In the genomic region with DNA sequence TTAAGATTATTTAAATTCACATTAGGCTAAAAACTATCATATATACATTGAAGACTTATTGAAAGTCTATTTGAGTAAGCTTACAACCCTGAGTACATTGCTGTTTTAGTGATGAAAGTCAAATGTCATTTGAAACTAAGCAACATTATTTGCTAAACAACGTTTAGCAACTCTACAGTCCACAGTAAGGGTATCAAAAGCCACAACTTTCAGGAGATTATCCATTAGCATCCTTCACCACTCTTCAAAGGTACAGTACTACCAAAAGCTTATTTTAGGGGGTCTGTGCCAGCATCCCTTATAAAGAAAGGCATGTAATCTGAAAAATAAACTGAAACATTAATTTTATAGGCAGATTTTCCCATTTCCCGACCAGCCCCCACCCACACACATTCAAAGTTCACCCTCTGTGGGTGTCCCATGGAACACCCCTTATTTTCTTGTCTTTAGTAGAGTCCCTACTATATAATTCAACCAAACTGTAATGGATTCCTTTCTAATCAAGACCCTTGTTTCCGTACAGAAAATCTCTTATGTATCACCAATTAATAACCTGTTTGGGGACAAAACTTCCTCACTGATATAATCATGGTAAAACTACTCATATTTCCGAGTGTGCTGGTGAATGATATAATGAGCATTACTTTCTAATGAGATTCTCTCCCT, we compare ENCODE assay signal across 20 cellular contexts. TPM values are rescaled to one million over a fixed set of nuclear protein-coding genes. Genes with fewer than 3 reads are reported as not detected.
DNase-seq lines count a peak whose midpoint lies in the region; ATAC-seq, FAIRE-seq and TF ChIP-seq lines count a peak whose summit lies in the region.
"Had no signal": no experiment of that assay in that cellular context is flagged by ENCODE, and none has a peak within 500 bp of the region (broad histone marks: within the 10 kb centered on the region; RNA-seq: fewer than 3 reads in every experiment).

No MANE protein-coding gene starts in this region.

- H3K4me1 ChIP-seq in Karpas-422 (ENCODE audit: low read length) (peaks cover 9% of the 10 kb centered on the region; the same call in 1 of the 2 replicates), K562 (replicated peaks in 1 of 2; ENCODE audit: control insufficient read depth in 2 of 2, insufficient read depth in 2 of 2, low read length in 2 of 2) (peaks cover 0 to 16% of the 10 kb centered on the region in 2 experiments; a peak in 2 of 5 replicates)

- peak; percentile 69 for TF ChIP-seq POLR2A in K562 (conservative IDR thresholded peaks at IDR 0.05)

- peaks cover 96% of the 10 kb centered on the region for H4K20me1 ChIP-seq in Karpas-422 (ENCODE audit: insufficient read depth, low read depth, low read length)
- peaks cover 63% of the 10 kb centered on the region for H4K20me1 ChIP-seq in K562 (replicated peaks; ENCODE audit: control insufficient read depth, insufficient read depth, low read length)

- no peak overlapping the region for H3K27ac ChIP-seq in Karpas-422 (ENCODE audit: low read length)
- no peak overlapping the region for H3K27ac ChIP-seq in K562 (ENCODE audit: extremely low read depth, low read depth, low read length)
- H3K27ac ChIP-seq: coronary artery, epithelial cell of prostate, HL-60, tibial nerve had no signal

- TF ChIP-seq RAD21 in K562 (CRISPR knock-in tag; conservative IDR thresholded peaks at IDR 0.05 in 1 of 2, IDR thresholded peaks at IDR 0.05 in 1 of 2), result no peak

- H3K9me3 ChIP-seq in Karpas-422 (ENCODE audit: low read length) (no peaks in the 10 kb centered on the region), K562 (replicated peaks; ENCODE audit: control insufficient read depth, insufficient read depth, low read depth, low read length) (no peaks in the 10 kb centered on the region)
- H3K9me3 ChIP-seq: tibial nerve had no signal

- peaks cover 38% of the 10 kb centered on the region for H3K79me2 ChIP-seq in Karpas-422 (ENCODE audit: low read length)
- peaks cover 82% of the 10 kb centered on the region for H3K79me2 ChIP-seq in K562 (ENCODE audit: control insufficient read depth, insufficient read depth, low read length)

- H3K4me3 Mint-ChIP-seq in activated T-cell treated with anti-CD3 and anti-CD28 coated beads, Interleukin-2, amount 50 U/mL, for 24 hours, result peak overlapping the region; percentile 40
- H3K4me3 Mint-ChIP-seq in stimulated activated effector memory CD8-positive, alpha-beta T cell treated with anti-CD3 and anti-CD28 coated beads, Interleukin-12 subunit alpha, Interleukin-12 subunit beta, amount 100 ng/mL, for 72 hours, result no peak overlapping the region
- no peak overlapping the region for H3K4me3 Mint-ChIP-seq in activated CD4-positive, alpha-beta T cell treated with anti-CD3 and anti-CD28 coated beads, Interleukin-2, amount 10 ng/mL, durations not matched to agents 7 days and 5 days
- H3K4me3 Mint-ChIP-seq: CD14-positive monocyte had no signal

- BruUV-seq in K562 (replicated peaks; lab: Mats Ljungman, UMichigan), result no TSS peak

- H2AFZ ChIP-seq in Karpas-422 (ENCODE audit: low read length) (no peak overlapping the region), K562 (ENCODE audit: low read depth, low read length) (no peak overlapping the region)

- no peak for DNase-seq in activated T-cell treated with anti-CD3 and anti-CD28 coated beads, Interleukin-2, amount 50 U/mL, for 24 hours
- no peak for DNase-seq in activated T-cell treated with anti-CD3 and anti-CD28 coated beads, Interleukin-2, amount 50 U/mL, for 1 hour
- DNase-seq in Karpas-422 (peak; percentile 44), K562 (ENCODE audit: extremely low read depth in 1 of 4, low spot score in 3 of 4) (peak in 1 of 4 experiments; percentile 9), ecto neural progenitor cell (ENCODE audit: low spot score) (no peak), NCI-H2227 treated with DMSO at 0.1 percent for 48 hours (lab: John Stamatoyannopoulos, UW) (no peak)
- no peak for DNase-seq in stimulated activated effector memory CD8-positive, alpha-beta T cell treated with anti-CD3 and anti-CD28 coated beads, Interleukin-12 subunit alpha, Interleukin-12 subunit beta, amount 100 ng/mL, for 72 hours (ENCODE audit: low spot score in 2 of 2)
- DNase-seq in activated CD4-positive, alpha-beta T cell treated with anti-CD3 and anti-CD28 coated beads, Interleukin-2, amount 10 ng/mL, durations not matched to agents 7 days and 5 days, result no peak
- DNase-seq: activated gamma-delta T cell, foreskin melanocyte, KBM-7, NCI-H1092, NCI-H2029 treated with DMSO at 0.1 percent for 48 hours, NCI-H510A treated with DMSO at 0.1 percent for 48 hours had no signal

- H3K27ac Mint-ChIP-seq in activated T-cell treated with anti-CD3 and anti-CD28 coated beads, Interleukin-2, amount 50 U/mL, for 24 hours, result peak overlapping the region; percentile 94
- H3K27ac Mint-ChIP-seq in stimulated activated effector memory CD8-positive, alpha-beta T cell treated with anti-CD3 and anti-CD28 coated beads, Interleukin-12 subunit alpha, Interleukin-12 subunit beta, amount 100 ng/mL, for 72 hours, result peak overlapping the region; percentile 85
- no peak overlapping the region for H3K27ac Mint-ChIP-seq in activated CD4-positive, alpha-beta T cell treated with anti-CD3 and anti-CD28 coated beads, Interleukin-2, amount 10 ng/mL, durations not matched to agents 7 days and 5 days

- H3K9me2 ChIP-seq in Karpas-422 (replicated peaks; ENCODE audit: insufficient read depth, low read length), result no peaks in the 10 kb centered on the region

- no peaks in the 10 kb centered on the region for H3K9me3 Mint-ChIP-seq in activated T-cell treated with anti-CD3 and anti-CD28 coated beads, Interleukin-2, amount 50 U/mL, for 24 hours
- H3K9me3 Mint-ChIP-seq in stimulated activated effector memory CD8-positive, alpha-beta T cell treated with anti-CD3 and anti-CD28 coated beads, Interleukin-12 subunit alpha, Interleukin-12 subunit beta, amount 100 ng/mL, for 72 hours, result no peaks in the 10 kb centered on the region
- no peaks in the 10 kb centered on the region for H3K9me3 Mint-ChIP-seq in activated CD4-positive, alpha-beta T cell treated with anti-CD3 and anti-CD28 coated beads, Interleukin-2, amount 10 ng/mL, durations not matched to agents 7 days and 5 days
- H3K9me3 Mint-ChIP-seq: CD14-positive monocyte had no signal

- no peaks in the 10 kb centered on the region for H3K27me3 ChIP-seq in Karpas-422 (ENCODE audit: low read length)
- H3K27me3 ChIP-seq in K562 (ENCODE audit: control insufficient read depth in 2 of 2, insufficient read depth in 2 of 2, low read length in 2 of 2), result no peaks in the 10 kb centered on the region
- H3K27me3 ChIP-seq: tibial nerve had no signal

- ATAC-seq in K562, result peak; percentile 19
- ATAC-seq in stimulated activated effector memory CD8-positive, alpha-beta T cell treated with anti-CD3 and anti-CD28 coated beads, Interleukin-12 subunit alpha, Interleukin-12 subunit beta, amount 100 ng/mL, for 72 hours, result no peak

- H3K36me3 ChIP-seq in Karpas-422 (ENCODE audit: insufficient read depth, low read length), result peaks cover 97% of the 10 kb centered on the region
- peaks cover 99% of the 10 kb centered on the region for H3K36me3 ChIP-seq in K562 (ENCODE audit: control insufficient read depth, insufficient read depth, low read length)

- in situ Hi-C loops in K562 (cut with MboI), result no loop called here

- CTCF ChIA-PET in K562 (lab: Yijun Ruan, JAX; ENCODE audit: low intra/inter-chr PET ratio), result no interaction called here
- CTCF ChIA-PET in activated CD4-positive, alpha-beta T cell treated with anti-CD3 and anti-CD28 coated beads, Interleukin-2, amount 10 ng/mL, durations not matched to agents 7 days and 5 days (lab: Charles Lee), result no interaction called here

- no peak for FAIRE-seq in K562 (lab: Jason Lieb, UNC)
- FAIRE-seq: GM18507 had no signal

- POLR2A ChIA-PET in K562 (lab: Yijun Ruan, JAX), result interaction anchor here (0.6 to 4.5 kb wide), 7 partner anchors 8 to 322 kb away, joined by 3 to 42 read pairs (median 4); partner anchors contain the start of genes SFPQ and SMIM12
- POLR2A ChIA-PET in activated CD4-positive, alpha-beta T cell treated with anti-CD3 and anti-CD28 coated beads, Interleukin-2, amount 10 ng/mL, durations not matched to agents 7 days and 5 days (lab: Charles Lee), result no interaction called here

- H3K9me1 ChIP-seq in K562 (ENCODE audit: control insufficient read depth, insufficient read depth, low read length), result peaks cover 11% of the 10 kb centered on the region

- peaks cover 100% of the 10 kb centered on the region for H3K36me3 Mint-ChIP-seq in activated T-cell treated with anti-CD3 and anti-CD28 coated beads, Interleukin-2, amount 50 U/mL, for 24 hours (ENCODE audit: low read depth)
- peaks cover 100% of the 10 kb centered on the region for H3K36me3 Mint-ChIP-seq in stimulated activated effector memory CD8-positive, alpha-beta T cell treated with anti-CD3 and anti-CD28 coated beads, Interleukin-12 subunit alpha, Interleukin-12 subunit beta, amount 100 ng/mL, for 72 hours
- peaks cover 93% of the 10 kb centered on the region for H3K36me3 Mint-ChIP-seq in activated CD4-positive, alpha-beta T cell treated with anti-CD3 and anti-CD28 coated beads, Interleukin-2, amount 10 ng/mL, durations not matched to agents 7 days and 5 days (ENCODE audit: low read depth)

- 71% methylated on average over 4 of the region's 4 CpGs for WGBS in K562 (ENCODE audit: insufficient coverage, low coverage, missing lambda C conversion rate)

- intact Hi-C loops in K562 (cut with micrococcal nuclease), result loop anchor here (10.0 kb wide), 1 partner anchor 147 kb away; the partner anchor contains the start of gene ZMYM6

- no peak overlapping the region for H3K4me3 ChIP-seq in Karpas-422 (ENCODE audit: low read length)
- H3K4me3 ChIP-seq in K562, result no peak overlapping the region
- H3K4me3 ChIP-seq: coronary artery, tibial nerve had no signal

- no peak overlapping the region for H3K4me2 ChIP-seq in Karpas-422 (ENCODE audit: low read depth, low read length, poor library complexity, severe bottlenecking)
- no peak overlapping the region for H3K4me2 ChIP-seq in K562 (ENCODE audit: insufficient read depth, low read length)

- no peaks in the 10 kb centered on the region for H3K27me3 Mint-ChIP-seq in activated T-cell treated with anti-CD3 and anti-CD28 coated beads, Interleukin-2, amount 50 U/mL, for 24 hours
- H3K27me3 Mint-ChIP-seq in activated CD4-positive, alpha-beta T cell treated with anti-CD3 and anti-CD28 coated beads, Interleukin-2, amount 10 ng/mL, durations not matched to agents 7 days and 5 days, result no peaks in the 10 kb centered on the region

- H3K4me1 Mint-ChIP-seq in activated T-cell treated with anti-CD3 and anti-CD28 coated beads, Interleukin-2, amount 50 U/mL, for 24 hours (ENCODE audit: low read depth), result peaks cover 88% of the 10 kb centered on the region
- peaks cover 81% of the 10 kb centered on the region for H3K4me1 Mint-ChIP-seq in stimulated activated effector memory CD8-positive, alpha-beta T cell treated with anti-CD3 and anti-CD28 coated beads, Interleukin-12 subunit alpha, Interleukin-12 subunit beta, amount 100 ng/mL, for 72 hours
- peaks cover 65% of the 10 kb centered on the region for H3K4me1 Mint-ChIP-seq in activated CD4-positive, alpha-beta T cell treated with anti-CD3 and anti-CD28 coated beads, Interleukin-2, amount 10 ng/mL, durations not matched to agents 7 days and 5 days

- no peak for TF ChIP-seq EP300 in K562 (IDR thresholded peaks at IDR 0.05; ENCODE audit: low read length)

- peak in 1 of 3 experiments; percentile 3; a peak in 1 of 6 replicates for TF ChIP-seq CTCF in K562 (IDR thresholded peaks at IDR 0.05 in 2 of 3, conservative IDR thresholded peaks at IDR 0.05 in 1 of 3; ENCODE audit: insufficient read depth in 2 of 3, low read depth in 1 of 3, low read length in 3 of 3)

- H3K9ac ChIP-seq in Karpas-422 (ENCODE audit: low read length), result no peak overlapping the region
- no peak overlapping the region for H3K9ac ChIP-seq in K562 (ENCODE audit: insufficient read depth in 1 of 2, low read depth in 2 of 2, low read length in 2 of 2)

RNA-seq across cellular contexts. Expression of gene SFPQ, which starts 11.0 kb away (rescaled TPM):
- 172 and 196 TPM in 2 replicates for total RNA-seq in Karpas-422 (2014; rRNA removed; shearing (Covaris generic); ENCODE audit: low replicate concordance)
- total RNA-seq in K562 (2011; cell fraction: chromatin; rRNA removed; ENCODE audit: low replicate concordance), result 205 and 671 TPM in 2 replicates
- total RNA-seq in K562 (2011; cell fraction: nucleolus; rRNA removed), result 112 and 137 TPM in 2 replicates
- total RNA-seq in K562 (2011; cell fraction: nucleoplasm; rRNA removed), result 370 and 701 TPM in 2 replicates
- total RNA-seq in K562 (2014; rRNA removed) (346 and 402 TPM in 2 replicates), K562 (2014; rRNA removed; fragmentation: Illumina TruSeq; extraction: Trizol) (477 and 544 TPM in 2 replicates), K562 (2015; rRNA removed; fragmentation: Illumina TruSeq; extraction: Trizol) (480 and 510 TPM in 2 replicates), K562 (2021) (341 and 367 TPM in 2 replicates)
- polyA plus RNA-seq in K562 (2011; rRNA removed) (135 and 164 TPM in 2 replicates), K562 (2014; fragmentation: Illumina TruSeq; extraction: Trizol) (501 and 562 TPM in 2 replicates), K562 (2014; fragmentation: Nextera tagmentation; extraction: Ambion mirVana) (10 to 100 TPM; 69.7 to 73.4 TPM), K562 (2014; rRNA removed) (266 and 399 TPM in 2 replicates)
- 48.2 and 57.6 TPM in 2 replicates for polyA plus RNA-seq in K562 (2011; cell fraction: cytosol; rRNA removed)
- polyA plus RNA-seq in K562 (2011; cell fraction: nucleus; rRNA removed), result 222 and 300 TPM in 2 replicates
- 216 and 359 TPM in 2 replicates for polyA plus RNA-seq in K562 (2012)
- 261 and 336 TPM in 2 replicates for polyA minus RNA-seq in K562 (2011; rRNA and poly(A)+ RNA removed)
- polyA minus RNA-seq in K562 (2011; cell fraction: cytosol; rRNA and poly(A)+ RNA removed), result 91.0 and 96.7 TPM in 2 replicates
- 163 and 287 TPM in 2 replicates for polyA minus RNA-seq in K562 (2011; cell fraction: nucleus; rRNA and poly(A)+ RNA removed)
- 100 to 1,000 TPM; 375 to 397 TPM for total RNA-seq in activated CD4-positive, alpha-beta T cell treated with anti-CD3 and anti-CD28 coated beads, Interleukin-2, amount 10 ng/mL, durations not matched to agents 7 days and 5 days
